ENCODE assay signal across 1 cellular context in the genomic region with DNA sequence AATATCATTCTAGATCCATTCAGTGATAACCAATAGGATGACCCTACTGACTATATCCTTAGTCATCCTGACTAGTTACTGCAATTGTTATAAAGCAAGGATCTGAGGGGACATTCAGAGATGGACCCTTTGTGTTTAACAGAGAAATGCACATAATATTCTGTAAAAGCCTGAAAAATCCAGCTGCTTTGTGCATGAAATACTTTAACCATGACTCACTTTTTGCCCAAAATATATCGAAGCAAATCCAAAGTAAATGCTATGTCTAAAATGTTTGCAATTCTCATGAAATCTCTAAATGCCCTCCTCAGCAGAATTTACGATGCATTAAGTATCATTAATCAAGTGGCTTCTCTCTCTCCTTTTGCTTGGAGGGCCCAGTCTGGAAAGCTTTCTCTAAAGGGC.
TF ChIP-seq lines count a peak whose summit lies in the region.

No MANE protein-coding gene starts in this region.

TF ChIP-seq in HCT116, 20 proteins besides CTCF, POLR2A, EP300 and RAD21 (continued from another document):
- TF ChIP-seq, protein P1, sequence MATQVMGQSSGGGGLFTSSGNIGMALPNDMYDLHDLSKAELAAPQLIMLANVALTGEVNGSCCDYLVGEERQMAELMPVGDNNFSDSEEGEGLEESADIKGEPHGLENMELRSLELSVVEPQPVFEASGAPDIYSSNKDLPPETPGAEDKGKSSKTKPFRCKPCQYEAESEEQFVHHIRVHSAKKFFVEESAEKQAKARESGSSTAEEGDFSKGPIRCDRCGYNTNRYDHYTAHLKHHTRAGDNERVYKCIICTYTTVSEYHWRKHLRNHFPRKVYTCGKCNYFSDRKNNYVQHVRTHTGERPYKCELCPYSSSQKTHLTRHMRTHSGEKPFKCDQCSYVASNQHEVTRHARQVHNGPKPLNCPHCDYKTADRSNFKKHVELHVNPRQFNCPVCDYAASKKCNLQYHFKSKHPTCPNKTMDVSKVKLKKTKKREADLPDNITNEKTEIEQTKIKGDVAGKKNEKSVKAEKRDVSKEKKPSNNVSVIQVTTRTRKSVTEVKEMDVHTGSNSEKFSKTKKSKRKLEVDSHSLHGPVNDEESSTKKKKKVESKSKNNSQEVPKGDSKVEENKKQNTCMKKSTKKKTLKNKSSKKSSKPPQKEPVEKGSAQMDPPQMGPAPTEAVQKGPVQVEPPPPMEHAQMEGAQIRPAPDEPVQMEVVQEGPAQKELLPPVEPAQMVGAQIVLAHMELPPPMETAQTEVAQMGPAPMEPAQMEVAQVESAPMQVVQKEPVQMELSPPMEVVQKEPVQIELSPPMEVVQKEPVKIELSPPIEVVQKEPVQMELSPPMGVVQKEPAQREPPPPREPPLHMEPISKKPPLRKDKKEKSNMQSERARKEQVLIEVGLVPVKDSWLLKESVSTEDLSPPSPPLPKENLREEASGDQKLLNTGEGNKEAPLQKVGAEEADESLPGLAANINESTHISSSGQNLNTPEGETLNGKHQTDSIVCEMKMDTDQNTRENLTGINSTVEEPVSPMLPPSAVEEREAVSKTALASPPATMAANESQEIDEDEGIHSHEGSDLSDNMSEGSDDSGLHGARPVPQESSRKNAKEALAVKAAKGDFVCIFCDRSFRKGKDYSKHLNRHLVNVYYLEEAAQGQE (IDR thresholded peaks at IDR 0.05; ENCODE audit: low read depth): no peak
- no peak for TF ChIP-seq JUND (IDR thresholded peaks at IDR 0.05)
- no peak for TF ChIP-seq ZFX (IDR thresholded peaks at IDR 0.05)
- no peak for TF ChIP-seq SRF (IDR thresholded peaks at IDR 0.05; ENCODE audit: low read depth)
- no peak for TF ChIP-seq CBX3 (IDR thresholded peaks at IDR 0.05; ENCODE audit: low read depth)
- TF ChIP-seq TCF7L2 (IDR thresholded peaks at IDR 0.05; ENCODE audit: borderline replicate concordance, extremely low read depth, insufficient read depth, insufficient read length): no peak
